In the genomic region with DNA sequence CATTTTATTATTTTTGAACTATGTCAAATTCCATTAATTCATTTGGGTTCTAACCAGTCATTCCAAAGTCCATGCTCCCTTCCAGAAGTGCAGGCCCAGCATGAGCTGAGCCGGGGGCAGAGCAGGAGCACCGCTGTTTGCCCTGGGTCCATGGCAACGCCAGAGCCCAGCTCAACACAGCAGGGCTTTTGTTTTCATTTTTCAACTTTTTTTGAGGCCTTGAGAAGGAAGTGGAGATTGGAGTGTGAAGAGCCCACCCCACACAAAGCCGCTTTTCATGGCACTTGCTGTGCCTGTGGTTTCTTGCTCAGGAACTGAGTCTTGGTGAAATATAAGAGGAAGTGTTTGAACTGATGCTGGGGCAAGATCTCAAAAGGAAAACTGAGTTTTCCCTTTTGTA, we compare ENCODE assay signal across 2 cellular contexts.
TF ChIP-seq lines count a peak whose summit lies in the region.

No MANE protein-coding gene starts in this region.

TF ChIP-seq in GM12891, 5 proteins besides CTCF, POLR2A, EP300 and RAD21 (continued from another document):
- no peak for TF ChIP-seq POU2F2 (IDR thresholded peaks at IDR 0.05; ENCODE audit: low read depth, low read length)

TF ChIP-seq in H1, 55 proteins besides CTCF, POLR2A, EP300 and RAD21 (continued from another document):
- no peak for TF ChIP-seq SP2 (IDR thresholded peaks at IDR 0.05; ENCODE audit: low read length)
- TF ChIP-seq SP1 (IDR thresholded peaks at IDR 0.05; ENCODE audit: low read depth, low read length) = no peak
- TF ChIP-seq JUN (IDR thresholded peaks at IDR 0.05; ENCODE audit: low read depth, low read length) = no peak
- no peak for TF ChIP-seq JUND (IDR thresholded peaks at IDR 0.05; ENCODE audit: low read length)
- TF ChIP-seq POU5F1 (IDR thresholded peaks at IDR 0.05; ENCODE audit: low read depth, low read length) = no peak
- no peak for TF ChIP-seq EGR1 (IDR thresholded peaks at IDR 0.05; ENCODE audit: borderline replicate concordance, low read depth, low read length)
- TF ChIP-seq POLR2AphosphoS5 (IDR thresholded peaks at IDR 0.05; ENCODE audit: low read depth, low read length) = no peak
- no peak for TF ChIP-seq RNF2 (IDR thresholded peaks at IDR 0.05; ENCODE audit: borderline replicate concordance, low read depth, low read length, missing control alignments, poor library complexity, severe bottlenecking)
- TF ChIP-seq BCL11A (IDR thresholded peaks at IDR 0.05; ENCODE audit: low read depth in 2 of 2, low read length in 2 of 2) = no peak
